Comparison of ENCODE assay signal across 25 cellular contexts in the genomic region with DNA sequence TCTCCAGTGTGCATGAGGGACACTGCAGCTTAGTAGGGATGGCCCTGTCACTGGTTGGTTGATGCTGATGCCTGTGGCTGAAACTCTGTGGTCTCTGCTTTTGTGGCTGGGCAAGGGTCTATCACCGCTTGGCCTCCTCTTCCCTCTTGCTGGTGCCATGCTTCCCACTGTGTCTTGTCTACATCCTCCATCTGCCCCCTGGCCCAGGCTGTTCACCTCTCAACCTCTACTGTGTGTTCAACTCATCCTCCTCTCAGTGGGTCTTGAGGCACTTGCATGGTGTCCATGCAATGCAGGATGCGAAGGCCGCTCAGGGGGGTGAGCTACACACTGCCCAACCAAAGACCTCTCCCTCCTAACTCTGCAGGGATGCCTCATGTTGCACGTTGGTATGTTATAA. TPM values are rescaled to one million over a fixed set of nuclear protein-coding genes. Genes with fewer than 3 reads are reported as not detected.
DNase-seq lines count a peak whose midpoint lies in the region; TF ChIP-seq lines count a peak whose summit lies in the region.
"Had no signal": no experiment of that assay in that cellular context is flagged by ENCODE, and none has a peak within 500 bp of the region (broad histone marks: within the 10 kb centered on the region; RNA-seq: fewer than 3 reads in every experiment).

No MANE protein-coding gene starts in this region.

- no peak for TF ChIP-seq POLR2A in spleen (IDR thresholded peaks at IDR 0.05)

- no peak overlapping the region for H3K4ac ChIP-seq in neuronal stem cell (ENCODE audit: low read length)

- H2AFZ ChIP-seq in neuronal stem cell (ENCODE audit: low read length): no peak overlapping the region

- no peak overlapping the region for H4K91ac ChIP-seq in neuronal stem cell (ENCODE audit: low read depth, low read length, poor library complexity)

- H2AK5ac ChIP-seq in neuronal stem cell (ENCODE audit: low read depth, low read length): no peak overlapping the region

- H3K4me3 ChIP-seq in neuronal stem cell (ENCODE audit: low read length in 2 of 2): no peak overlapping the region
- no peak overlapping the region for H3K4me3 ChIP-seq in spleen
- no peak overlapping the region for H3K4me3 ChIP-seq in colonic mucosa
- H3K4me3 ChIP-seq in ascending aorta: no peak overlapping the region
- H3K4me3 ChIP-seq: BLaER1, GM12878 had no signal

- peak overlapping the region; percentile 11 for H3K14ac ChIP-seq in neuronal stem cell (ENCODE audit: low read length)

- H3K27me3 ChIP-seq in neuronal stem cell (ENCODE audit: control insufficient read depth in 3 of 3, insufficient read depth in 3 of 3, low read depth in 1 of 3, low read length in 3 of 3): no peaks in the 10 kb centered on the region
- H3K27me3 ChIP-seq in spleen (replicated peaks in 1 of 7): peaks cover 0 to 15% (median 0%) of the 10 kb centered on the region in 7 donors
- H3K27me3 ChIP-seq in colonic mucosa: no peaks in the 10 kb centered on the region
- no peaks in the 10 kb centered on the region for H3K27me3 ChIP-seq in ascending aorta
- H3K27me3 ChIP-seq: BE2C, BLaER1 had no signal

- no peak overlapping the region for H2BK120ac ChIP-seq in neuronal stem cell (ENCODE audit: low read depth, low read length)

- H2BK12ac ChIP-seq in neuronal stem cell (ENCODE audit: low read length): no peak overlapping the region

- H3K36me3 ChIP-seq in neuronal stem cell (replicated peaks in 1 of 2; ENCODE audit: control insufficient read depth in 2 of 2, insufficient read depth in 2 of 2, low read length in 2 of 2) (no peaks in the 10 kb centered on the region), spleen (no peaks in the 10 kb centered on the region), colonic mucosa (no peaks in the 10 kb centered on the region), ascending aorta (no peaks in the 10 kb centered on the region)
- H3K36me3 ChIP-seq: BE2C, BLaER1 had no signal

- no CpG with 5 or more reads among the region's 4 CpGs for WGBS in neuronal stem cell (ENCODE audit: extremely low coverage in 2 of 2, insufficient read length in 2 of 2, insufficient replicate concordance in 1 of 2), 2 donors
- WGBS in spleen, 5 donors: 79 to 95% (median 87%) methylated on average over 3 to 4 of the region's 4 CpGs

- H4K8ac ChIP-seq in neuronal stem cell (ENCODE audit: low read depth, low read length): no peak overlapping the region

- no peak overlapping the region for H2BK15ac ChIP-seq in neuronal stem cell (ENCODE audit: low read length)

- peak overlapping the region; percentile 71 for H3K27ac ChIP-seq in VCaP
- H3K27ac ChIP-seq in neuronal stem cell (replicated peaks; ENCODE audit: low read length): no peak overlapping the region
- H3K27ac ChIP-seq in spleen: no peak overlapping the region
- no peak overlapping the region for H3K27ac ChIP-seq in colonic mucosa
- no peak overlapping the region for H3K27ac ChIP-seq in ascending aorta
- H3K27ac ChIP-seq: BLaER1, C4-2B had no signal

- H3K9ac ChIP-seq in neuronal stem cell (ENCODE audit: low read depth, low read length, poor library complexity): no peak overlapping the region
- no peak overlapping the region for H3K9ac ChIP-seq in colonic mucosa (ENCODE audit: low read depth in 2 of 2, low read length in 2 of 2)
- H3K9ac ChIP-seq: BLaER1 had no signal

- no peaks in the 10 kb centered on the region for H3K9me3 ChIP-seq in neuronal stem cell (replicated peaks in 1 of 2; ENCODE audit: control insufficient read depth in 2 of 2, insufficient read depth in 1 of 2, low read depth in 1 of 2, low read length in 2 of 2)
- peaks cover 0 to 7% (median 0%) of the 10 kb centered on the region in 8 donors for H3K9me3 ChIP-seq in spleen
- no peaks in the 10 kb centered on the region for H3K9me3 ChIP-seq in colonic mucosa
- H3K9me3 ChIP-seq in ascending aorta: no peaks in the 10 kb centered on the region
- H3K9me3 ChIP-seq: BE2C, BLaER1 had no signal

- H3K4me2 ChIP-seq in neuronal stem cell (ENCODE audit: insufficient read depth, low read length, poor library complexity, severe bottlenecking): no peak overlapping the region
- H3K4me2 ChIP-seq: BLaER1 had no signal

- H2BK5ac ChIP-seq in neuronal stem cell (ENCODE audit: low read length): no peak overlapping the region

- no peak overlapping the region for H3K23ac ChIP-seq in neuronal stem cell (ENCODE audit: low read depth, low read length, poor library complexity)

- H3K4me1 ChIP-seq in neuronal stem cell (ENCODE audit: control insufficient read depth in 2 of 2, insufficient read depth in 1 of 2, low read depth in 1 of 2, low read length in 2 of 2) (no peaks in the 10 kb centered on the region), spleen (no peaks in the 10 kb centered on the region), colonic mucosa (no peaks in the 10 kb centered on the region), ascending aorta (no peaks in the 10 kb centered on the region)
- H3K4me1 ChIP-seq: BE2C, BLaER1 had no signal

- no peaks in the 10 kb centered on the region for H3K79me1 ChIP-seq in neuronal stem cell (ENCODE audit: low read depth, low read length)

- TF ChIP-seq CTCF in VCaP (conservative IDR thresholded peaks at IDR 0.05): no peak
- TF ChIP-seq CTCF in spleen (IDR thresholded peaks at IDR 0.05 in 8 of 11, conservative IDR thresholded peaks at IDR 0.05 in 3 of 11): no peak
- TF ChIP-seq CTCF in colonic mucosa (IDR thresholded peaks at IDR 0.05): no peak
- TF ChIP-seq CTCF in ascending aorta (IDR thresholded peaks at IDR 0.05): no peak

- intact Hi-C loops in spleen (cut with DNase I; ENCODE audit: low total_unique reads) (no loop called here), colonic mucosa (cut with DNase I) (no loop called here), ascending aorta (cut with DNase I) (no loop called here)

- H3K18ac ChIP-seq in neuronal stem cell (ENCODE audit: low read length): peak overlapping the region; percentile 15

- no peak for DNase-seq in neuronal stem cell (ENCODE audit: low spot score)
- peak; percentile 52 for DNase-seq in spleen
- DNase-seq in NCI-H1092 treated with DMSO at 0.1 percent for 48 hours (lab: John Stamatoyannopoulos, UW): no peak
- DNase-seq in C1 segment of cervical spinal cord (lab: John Stamatoyannopoulos, UW): no peak
- DNase-seq in colonic mucosa: no peak
- DNase-seq in ascending aorta (ENCODE audit: low spot score in 2 of 2): no peak
- DNase-seq: 8988T; ACHN; BE2C; CD4-positive, alpha-beta T cell; CD8-positive, alpha-beta T cell; DMS 273 treated with DMSO at 0.1 percent for 48 hours; DMS153; DMS53; DMS79; DND-41; EL; GDM1 had no signal

RNA-seq across cellular contexts. Expression of a gene that starts 19.8 kb away (rescaled TPM):
- 2.7 TPM for polyA plus RNA-seq in neuronal stem cell (2013, experiment 1 of 2)
- polyA plus RNA-seq in neuronal stem cell (2013, experiment 2 of 2): 2.8 TPM
- under 1 TPM in 5 of 7 donors, not detected in 2; 0.07 to 0.35 (median 0.10) TPM for total RNA-seq in spleen
- under 1 TPM in 2 of 3 donors, not detected in 1; under 0.01 to 0.24 TPM for polyA plus RNA-seq in spleen
- total RNA-seq in colonic mucosa: under 1 TPM; 0.45 to 0.59 TPM
- total RNA-seq in ascending aorta: 0.11 TPM
- total RNA-seq: CD4-positive, alpha-beta T cell; CD8-positive, alpha-beta T cell; Daoy; G401; GM12878 had no signal
- polyA plus RNA-seq: AG04450, GM12878 had no signal
